In the genomic region with DNA sequence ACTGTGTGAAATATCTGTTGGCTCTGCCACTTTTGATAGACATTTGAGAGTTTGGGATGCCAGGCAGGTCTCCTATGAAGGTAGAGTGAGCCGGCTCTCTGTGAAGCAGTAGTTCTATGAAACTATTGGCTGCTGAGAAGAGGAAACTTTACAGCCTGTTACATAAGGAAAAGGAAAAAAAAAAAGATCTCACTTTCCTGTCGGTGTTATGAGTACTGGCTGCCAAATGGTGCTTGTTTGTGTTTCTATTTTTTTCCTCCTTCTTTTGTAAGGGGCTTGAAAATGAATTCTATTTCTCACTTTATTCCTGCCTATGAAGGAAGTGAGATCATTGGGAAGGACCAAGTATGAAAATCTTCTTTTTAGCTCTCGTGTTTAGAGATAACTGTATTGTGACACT, we compare ENCODE assay signal across 20 cellular contexts.
DNase-seq lines count a peak whose midpoint lies in the region; ATAC-seq, FAIRE-seq and TF ChIP-seq lines count a peak whose summit lies in the region.
"Had no signal": no experiment of that assay in that cellular context is flagged by ENCODE, and none has a peak within 500 bp of the region (broad histone marks: within the 10 kb centered on the region; RNA-seq: fewer than 3 reads in every experiment).

No MANE protein-coding gene starts in this region.

- no peaks in the 10 kb centered on the region for H3K36me3 ChIP-seq in BLaER1 treated with 17β-estradiol and CSF1 and Interleukin-3, amounts not matched to agents 10 nM and 100 nM
- H3K36me3 ChIP-seq in IMR-90 (ENCODE audit: control insufficient read depth, insufficient read depth, low read length) (no peaks in the 10 kb centered on the region), endothelial cell of umbilical vein (ENCODE audit: control insufficient read depth in 2 of 2, extremely low read depth in 1 of 2, insufficient read depth in 2 of 2, low read length in 2 of 2) (no peaks in the 10 kb centered on the region), right atrium auricular region (no peaks in the 10 kb centered on the region)

- 0 out of 2 replicates have a peak overlapping the region, but pooled peaks have one; percentile 98 for H2AK5ac ChIP-seq in IMR-90 (ENCODE audit: low read depth, low read length)

- dilution Hi-C loops in IMR-90 (cut with HindIII; ENCODE audit: low sequenced_read_pairs, unreplicated experiment) (no loop called here), endothelial cell of umbilical vein (cut with MboI; ENCODE audit: extremely low pct_ligation_motif_present, low sequenced_read_pairs) (no loop called here)

- peak; percentile 83 for FAIRE-seq in endothelial cell of umbilical vein (lab: Jason Lieb, UNC)

- peak overlapping the region in 1 of 2 experiments; percentile 58; a peak in 2 of 4 replicates for H4K8ac ChIP-seq in IMR-90 (ENCODE audit: low read depth in 2 of 2, low read length in 2 of 2)

- H3K9me1 ChIP-seq in IMR-90 (ENCODE audit: insufficient read depth, low read length), result peaks cover 19% of the 10 kb centered on the region
- no peaks in the 10 kb centered on the region for H3K9me1 ChIP-seq in endothelial cell of umbilical vein (replicated peaks; ENCODE audit: control insufficient read depth, extremely low read depth, insufficient read depth, low read length)

- peak overlapping the region; percentile 6 for H4K5ac ChIP-seq in IMR-90 (ENCODE audit: low read depth, low read length)

- 67% methylated on average over 1 of the region's 3 CpGs; no CpG with 5 or more reads in 1 of the 2 experiments for WGBS in IMR-90 (ENCODE audit: extremely low coverage in 2 of 2, insufficient read length in 1 of 2), 2 experiments

- 0 out of 22 replicates have a peak, but pooled peaks cover 0 to 3% (median 0%) of the 10 kb centered on the region in 11 experiments for H3K9me3 ChIP-seq in BLaER1 treated with 17β-estradiol and CSF1 and Interleukin-3, amounts not matched to agents 10 nM and 100 nM (replicated peaks in 1 of 11)
- H3K9me3 ChIP-seq in IMR-90 (ENCODE audit: control insufficient read depth, insufficient read depth, low read length), result no peaks in the 10 kb centered on the region
- H3K9me3 ChIP-seq in endothelial cell of umbilical vein (replicated peaks; ENCODE audit: control insufficient read depth, insufficient read depth, low read length), result no peaks in the 10 kb centered on the region
- H3K9me3 ChIP-seq in right atrium auricular region, result no peaks in the 10 kb centered on the region

- no peak overlapping the region for H3K23ac ChIP-seq in IMR-90 (ENCODE audit: low read depth, low read length)

- no peak overlapping the region for H3K9ac ChIP-seq in BLaER1 treated with 17β-estradiol and CSF1 and Interleukin-3, amounts not matched to agents 10 nM and 100 nM
- H3K9ac ChIP-seq in IMR-90 (ENCODE audit: low read depth, low read length), result no peak overlapping the region
- peak overlapping the region; percentile 85 for H3K9ac ChIP-seq in endothelial cell of umbilical vein (replicated peaks; ENCODE audit: extremely low read depth, insufficient read depth, low read length)

- H2AFZ ChIP-seq in IMR-90 (replicated peaks; ENCODE audit: low read length, poor library complexity) (no peak overlapping the region), endothelial cell of umbilical vein (ENCODE audit: low read depth, low read length) (peak overlapping the region; percentile 20)

- CTCF ChIA-PET in IMR-90 (lab: Yijun Ruan, JAX) (no interaction called here), endothelial cell of umbilical vein (lab: Charles Lee) (interaction anchor here (1.2 to 4.1 kb wide), 2 partner anchors 57 to 86 kb away, joined by 4 to 35 read pairs; no protein-coding TSS in a partner anchor)

- peak overlapping the region; percentile 37 for H3K14ac ChIP-seq in IMR-90 (replicated peaks; ENCODE audit: low read depth, low read length)

- H2BK20ac ChIP-seq in IMR-90 (ENCODE audit: low read depth, low read length), result peak overlapping the region; percentile 33

- ATAC-seq in IMR-90 (ENCODE audit: low read depth) (no peak), GM18505 (IDR thresholded peaks at IDR 0.05; ENCODE audit: unreplicated experiment) (no peak), HG02938 (IDR thresholded peaks at IDR 0.05; ENCODE audit: unreplicated experiment) (no peak), HG02763 (IDR thresholded peaks at IDR 0.05; ENCODE audit: unreplicated experiment) (no peak)

- peak overlapping the region; percentile 82; the same call in 1 of the 3 replicates for H2BK15ac ChIP-seq in IMR-90 (ENCODE audit: low read depth, low read length)

- TF ChIP-seq CTCF in IMR-90 (conservative IDR thresholded peaks at IDR 0.05; ENCODE audit: low read depth, low read length) (no peak), endothelial cell of umbilical vein (IDR thresholded peaks at IDR 0.05; ENCODE audit: extremely low read depth in 1 of 2, insufficient read depth in 1 of 2, low read depth in 1 of 2, low read length in 2 of 2) (no peak), right atrium auricular region (IDR thresholded peaks at IDR 0.05) (no peak)

- BruUV-seq in IMR-90 (replicated peaks; lab: Mats Ljungman, UMichigan), result no TSS peak
- BruUV-seq in endothelial cell of umbilical vein (replicated peaks; lab: Mats Ljungman, UMichigan), result no TSS peak

- H3K79me1 ChIP-seq in IMR-90 (ENCODE audit: low read depth in 1 of 2, low read length in 2 of 2), result peaks cover 0 to 4% of the 10 kb centered on the region in 2 experiments; a peak in 1 of 4 replicates

- no peaks in the 10 kb centered on the region for H4K20me1 ChIP-seq in BLaER1 treated with 17β-estradiol and CSF1 and Interleukin-3, amounts not matched to agents 10 nM and 100 nM
- H4K20me1 ChIP-seq in IMR-90 (ENCODE audit: insufficient read depth, low read length) (no peaks in the 10 kb centered on the region), endothelial cell of umbilical vein (replicated peaks; ENCODE audit: control insufficient read depth, extremely low read depth, insufficient read depth, low read length) (no peaks in the 10 kb centered on the region)

- no peak for TF ChIP-seq RAD21 in IMR-90 (IDR thresholded peaks at IDR 0.05; ENCODE audit: low read length)

- peak overlapping the region; percentile 83 for H3K4ac ChIP-seq in IMR-90 (ENCODE audit: low read depth, low read length)

- H4K91ac ChIP-seq in IMR-90 (ENCODE audit: insufficient read depth, low read depth, low read length), result peak overlapping the region; percentile 39; the same call in 1 of the 2 replicates

- no peak overlapping the region for H2BK5ac ChIP-seq in IMR-90 (ENCODE audit: low read depth, low read length, poor library complexity, severe bottlenecking)

- no peaks in the 10 kb centered on the region for H3K79me2 ChIP-seq in endothelial cell of umbilical vein (ENCODE audit: control insufficient read depth, insufficient read depth, low read length)

- H3K4me1 ChIP-seq in BLaER1 treated with 17β-estradiol and CSF1 and Interleukin-3, amounts not matched to agents 10 nM and 100 nM, result peaks cover 41 to 56% (median 53%) of the 10 kb centered on the region in 10 experiments
- peaks cover 17% of the 10 kb centered on the region for H3K4me1 ChIP-seq in IMR-90 (ENCODE audit: control insufficient read depth, insufficient read depth, low read length)
- peaks cover 51% of the 10 kb centered on the region for H3K4me1 ChIP-seq in endothelial cell of umbilical vein (ENCODE audit: control insufficient read depth, extremely low read depth, insufficient read depth, low read length)
- no peaks in the 10 kb centered on the region for H3K4me1 ChIP-seq in right atrium auricular region

- POLR2A ChIA-PET in IMR-90 (lab: Charles Lee; ENCODE audit: unreplicated experiment) (no interaction called here), endothelial cell of umbilical vein (lab: Charles Lee) (interaction anchor here (0.7 kb wide), 1 partner anchor 48 kb away, joined by 3 read pairs; no protein-coding TSS in a partner anchor)

- no peak overlapping the region for H3K18ac ChIP-seq in IMR-90 (ENCODE audit: low read depth, low read length)

- H3K27ac ChIP-seq in BLaER1 treated with 17β-estradiol and CSF1 and Interleukin-3, amounts not matched to agents 10 nM and 100 nM, result peak overlapping the region in 1 of 11 experiments; percentile 13; a peak in 1 of 22 replicates
- H3K27ac ChIP-seq in IMR-90 (ENCODE audit: insufficient read depth, low read length) (no peak overlapping the region), endothelial cell of umbilical vein (ENCODE audit: insufficient read depth, low read depth, low read length) (peak overlapping the region; percentile 90), right atrium auricular region (no peak overlapping the region)
- H3K27ac ChIP-seq: C4-2B, SK-N-MC had no signal

- in situ Hi-C loops in IMR-90 (cut with MboI; ENCODE audit: low sequenced_read_pairs), result no loop called here

- peak overlapping the region; percentile 19 for H2BK120ac ChIP-seq in IMR-90 (ENCODE audit: low read depth, low read length)

- H3K27me3 ChIP-seq in BLaER1 treated with 17β-estradiol and CSF1 and Interleukin-3, amounts not matched to agents 10 nM and 100 nM, result no peaks in the 10 kb centered on the region
- H3K27me3 ChIP-seq in IMR-90 (ENCODE audit: control insufficient read depth, insufficient read depth, low read length), result no peaks in the 10 kb centered on the region
- H3K27me3 ChIP-seq in endothelial cell of umbilical vein (ENCODE audit: control insufficient read depth in 2 of 2, insufficient read depth in 2 of 2, low read length in 2 of 2), result no peaks in the 10 kb centered on the region
- H3K27me3 ChIP-seq in right atrium auricular region, result no peaks in the 10 kb centered on the region

- H3K4me2 ChIP-seq in BLaER1 treated with 17β-estradiol and CSF1 and Interleukin-3, amounts not matched to agents 10 nM and 100 nM, result peak overlapping the region; percentile 28 to 91 (median 69); a peak in 19 of 22 replicates
- no peak overlapping the region for H3K4me2 ChIP-seq in IMR-90 (ENCODE audit: low read depth, low read length)
- peak overlapping the region; percentile 89 for H3K4me2 ChIP-seq in endothelial cell of umbilical vein (ENCODE audit: insufficient read depth, low read length)

- intact Hi-C loops in IMR-90 (cut with micrococcal nuclease), result no loop called here
- intact Hi-C loops in endothelial cell of umbilical vein (cut with micrococcal nuclease), result no loop called here

- TF ChIP-seq POLR2A in IMR-90 (IDR thresholded peaks at IDR 0.05; ENCODE audit: low read depth, low read length), result no peak
- no peak for TF ChIP-seq POLR2A in endothelial cell of umbilical vein (IDR thresholded peaks at IDR 0.05; ENCODE audit: low read depth, low read length)
- no peak for TF ChIP-seq POLR2A in GM18505 (IDR thresholded peaks at IDR 0.05; ENCODE audit: borderline replicate concordance, extremely low read depth, insufficient read depth, insufficient read length)

- H2AK9ac ChIP-seq in IMR-90 (replicated peaks; ENCODE audit: low read depth, low read length, poor library complexity), result no peak overlapping the region

- no peak overlapping the region for H3K4me3 ChIP-seq in BLaER1 treated with 17β-estradiol and CSF1 and Interleukin-3, amounts not matched to agents 10 nM and 100 nM
- no peak overlapping the region for H3K4me3 ChIP-seq in IMR-90 (ENCODE audit: insufficient read depth, low read depth, low read length)
- no peak overlapping the region for H3K4me3 ChIP-seq in endothelial cell of umbilical vein (replicated peaks in 1 of 3; ENCODE audit: insufficient read depth in 1 of 3, low read depth in 1 of 3, low read length in 3 of 3)
- no peak overlapping the region for H3K4me3 ChIP-seq in right atrium auricular region
- H3K4me3 ChIP-seq: SK-N-MC had no signal

- DNase-seq in IMR-90 (no peak), endothelial cell of umbilical vein (ENCODE audit: low read depth, low spot score) (peak; percentile 89), pulmonary artery endothelial cell (ENCODE audit: low read depth, low spot score) (peak; percentile 63), right atrium auricular region (ENCODE audit: low spot score) (no peak)
- DNase-seq: DMS79 treated with DMSO at 0.1 percent for 48 hours, H9, Kasumi-1, MM.1S, NCI-H1105, NCI-H2081, NCI-H510A, NCI-H82, OCI-M1, SHP77 had no signal

- H3K56ac ChIP-seq in IMR-90 (ENCODE audit: extremely low read depth, insufficient read depth, low read length), result no peak overlapping the region

Comparison
In these comparisons a context has a peak if more than half of its experiments do, and no peak if none do; other contexts are left out.
1. DNase-seq: peak in endothelial cell of umbilical vein (single experiment) and pulmonary artery endothelial cell (single experiment); none in IMR-90 (single experiment) and right atrium auricular region (single experiment).